In genomic region chr22:41460071-41460470, GRCh38 we compare ENCODE assay signal across 8 cellular contexts. TPM values are rescaled to one million over a fixed set of nuclear protein-coding genes. Genes with fewer than 3 reads are reported as not detected.
DNase-seq lines count a peak whose midpoint lies in the region; ATAC-seq and TF ChIP-seq lines count a peak whose summit lies in the region.
"Not testable (repeated sequence)": the region's sequence is repeated elsewhere in the genome, so short reads cannot be mapped to it uniquely, and the experiment has no call there.

No MANE protein-coding gene starts in this region.

- DNase-seq in DMS 273 (lab: John Stamatoyannopoulos, UW; ENCODE audit: unreplicated experiment) (peak; percentile 40), head of caudate nucleus (peak; percentile 60 to 92 (median 83)), left ventricle myocardium superior (peak; percentile 81), midbrain (lab: John Stamatoyannopoulos, UW) (peak; percentile 63), putamen (ENCODE audit: low spot score) (peak; percentile 72), superior temporal gyrus (ENCODE audit: extremely low spot score) (peak; percentile 78)
- not testable (repeated sequence) for DNase-seq in activated CD4-positive, alpha-beta T cell treated with anti-CD3 and anti-CD28 coated beads, Interleukin-2, amount 10 ng/mL, durations not matched to agents 7 days and 5 days

- POLR2A ChIA-PET in activated CD4-positive, alpha-beta T cell treated with anti-CD3 and anti-CD28 coated beads, Interleukin-2, amount 10 ng/mL, durations not matched to agents 7 days and 5 days (lab: Charles Lee): interaction anchor here (0.5 to 0.6 kb wide), 2 partner anchors 41 to 178 kb away, joined by 3 read pairs; no protein-coding TSS in a partner anchor

- H3K27ac Mint-ChIP-seq in activated CD4-positive, alpha-beta T cell treated with anti-CD3 and anti-CD28 coated beads, Interleukin-2, amount 10 ng/mL, durations not matched to agents 7 days and 5 days: peak overlapping the region; percentile 41
- peak overlapping the region in 3 of 5 experiments; percentile 46 to 90 (median 82) for H3K27ac Mint-ChIP-seq in brain

- ATAC-seq in left ventricle myocardium superior: peak; percentile 82

- H3K4me3 Mint-ChIP-seq in activated CD4-positive, alpha-beta T cell treated with anti-CD3 and anti-CD28 coated beads, Interleukin-2, amount 10 ng/mL, durations not matched to agents 7 days and 5 days: not testable (repeated sequence)
- H3K4me3 Mint-ChIP-seq in brain: peak overlapping the region in 1 of 5 experiments; percentile 28

- H3K36me3 Mint-ChIP-seq in activated CD4-positive, alpha-beta T cell treated with anti-CD3 and anti-CD28 coated beads, Interleukin-2, amount 10 ng/mL, durations not matched to agents 7 days and 5 days (ENCODE audit: low read depth): peaks cover 45% of the 10 kb centered on the region
- H3K36me3 Mint-ChIP-seq in brain: peaks cover 47% of the 10 kb centered on the region

- H3K27me3 Mint-ChIP-seq in activated CD4-positive, alpha-beta T cell treated with anti-CD3 and anti-CD28 coated beads, Interleukin-2, amount 10 ng/mL, durations not matched to agents 7 days and 5 days; brain: not testable (repeated sequence)

- intact Hi-C loops in head of caudate nucleus (cut with DNase I); left ventricle myocardium superior (cut with micrococcal nuclease): not testable (repeated sequence)

- not testable (repeated sequence) for H3K9me3 Mint-ChIP-seq in activated CD4-positive, alpha-beta T cell treated with anti-CD3 and anti-CD28 coated beads, Interleukin-2, amount 10 ng/mL, durations not matched to agents 7 days and 5 days; brain

- not testable (repeated sequence) for TF ChIP-seq CTCF in brain (conservative IDR thresholded peaks at IDR 0.05)

- H3K4me1 Mint-ChIP-seq in activated CD4-positive, alpha-beta T cell treated with anti-CD3 and anti-CD28 coated beads, Interleukin-2, amount 10 ng/mL, durations not matched to agents 7 days and 5 days; brain: not testable (repeated sequence)

- CTCF ChIA-PET in activated CD4-positive, alpha-beta T cell treated with anti-CD3 and anti-CD28 coated beads, Interleukin-2, amount 10 ng/mL, durations not matched to agents 7 days and 5 days (lab: Charles Lee): not testable (repeated sequence)

RNA-seq across cellular contexts. Expression of gene PHF5A, which starts 8.4 kb away (rescaled TPM):
- 10 to 100 TPM; 63.6 to 64.8 TPM for total RNA-seq in activated CD4-positive, alpha-beta T cell treated with anti-CD3 and anti-CD28 coated beads, Interleukin-2, amount 10 ng/mL, durations not matched to agents 7 days and 5 days
- polyA plus RNA-seq in brain (ENCODE audit: insufficient read depth, low read depth, low replicate concordance): 42.8 TPM
- total RNA-seq in left ventricle myocardium superior: 20.2 TPM

RNA-seq across cellular contexts. Expression of gene ACO2, which starts 8.8 kb away (rescaled TPM):
- 10 to 100 TPM; 73.4 to 77.9 TPM for total RNA-seq in activated CD4-positive, alpha-beta T cell treated with anti-CD3 and anti-CD28 coated beads, Interleukin-2, amount 10 ng/mL, durations not matched to agents 7 days and 5 days
- 234 TPM for polyA plus RNA-seq in brain (ENCODE audit: insufficient read depth, low read depth, low replicate concordance)
- 887 TPM for total RNA-seq in left ventricle myocardium superior

RNA-seq across cellular contexts. Expression of gene TOB2, which starts 13.5 kb away (rescaled TPM):
- 10 to 100 TPM; 31.4 to 35.1 TPM for total RNA-seq in activated CD4-positive, alpha-beta T cell treated with anti-CD3 and anti-CD28 coated beads, Interleukin-2, amount 10 ng/mL, durations not matched to agents 7 days and 5 days
- polyA plus RNA-seq in brain (ENCODE audit: insufficient read depth, low read depth, low replicate concordance): 34.4 TPM
- 71.8 TPM for total RNA-seq in left ventricle myocardium superior

Comparison
In these comparisons a context has a peak if more than half of its experiments do, and no peak if none do; other contexts are left out.
1. RNA of gene ACO2, which starts 8.8 kb away (total RNA-seq): 887 TPM in left ventricle myocardium superior (single experiment); 73.4 to 77.9 TPM in activated CD4-positive, alpha-beta T cell treated with anti-CD3 and anti-CD28 coated beads, Interleukin-2, amount 10 ng/mL, durations not matched to agents 7 days and 5 days; every median in the first group is over 10 times any median in the second.